Comparison of ENCODE assay signal across 29 cellular contexts in genomic region chr10:130761032-130761575, GRCh38.
"Had no signal": no experiment of that assay in that cellular context is flagged by ENCODE, and none has a peak within 500 bp of the region (broad histone marks: within the 10 kb centered on the region; RNA-seq: fewer than 3 reads in every experiment).

No MANE protein-coding gene starts in this region.

- H3K27ac Mint-ChIP-seq: memory B cell; mesothelial cell of epicardium; naive B cell; nephron; stimulated activated effector memory CD8-positive, alpha-beta T cell treated with anti-CD3 and anti-CD28 coated beads, Interleukin-12 subunit alpha, Interleukin-12 subunit beta, amount 100 ng/mL, for 72 hours had no signal

- H3K4me1 Mint-ChIP-seq: memory B cell; nephron; stimulated activated effector memory CD8-positive, alpha-beta T cell treated with anti-CD3 and anti-CD28 coated beads, Interleukin-12 subunit alpha, Interleukin-12 subunit beta, amount 100 ng/mL, for 72 hours had no signal

- H3K36me3 ChIP-seq: gastrocnemius medialis, heart left ventricle, lower lobe of right lung, ovary, stomach, thyroid gland had no signal

- ATAC-seq: esophagus mucosa; gastrocnemius medialis; heart left ventricle; left ventricle myocardium superior; mucosa of descending colon; stimulated activated effector memory CD8-positive, alpha-beta T cell treated with anti-CD3 and anti-CD28 coated beads, Interleukin-12 subunit alpha, Interleukin-12 subunit beta, amount 100 ng/mL, for 72 hours had no signal

- H3K4me3 ChIP-seq: dorsolateral prefrontal cortex, gastrocnemius medialis, heart left ventricle, hepatocyte, lower lobe of right lung, mucosa of descending colon, ovary, stomach, thyroid gland had no signal

- H3K79me2 ChIP-seq: hepatocyte had no signal

- H3K4me2 ChIP-seq: hepatocyte had no signal

- DNase-seq: cerebellar nuclear complex; effector CD4-positive, alpha-beta T cell; foreskin fibroblast; gastrocnemius medialis; heart left ventricle; kidney glomerular epithelial cell; left ventricle myocardium superior; lower lobe of right lung; naive B cell; occipital lobe; ovary; retina; small intestine; stimulated activated CD4-positive, alpha-beta T cell treated with anti-CD3 and anti-CD28 coated beads, Interleukin-12 subunit alpha, Interleukin-12 subunit beta, amount 100 ng/mL, for 4 hours; stimulated activated CD4-positive, alpha-beta T cell treated with anti-CD3 and anti-CD28 coated beads, Interleukin-1b, Interleukin-23, amount 100 ng/mL, for 48 hours; stimulated activated CD4-positive, alpha-beta T cell treated with anti-CD3 and anti-CD28 coated beads, Interleukin-4, amount 100 ng/mL, for 24 hours; stimulated activated naive CD4-positive, alpha-beta T cell treated with Interleukin-2 at 50 U/mL for 16 hours; stomach; thyroid gland; trophoblast cell had no signal

- H2AFZ ChIP-seq: hepatocyte had no signal

- H3K4me1 ChIP-seq: gastrocnemius medialis, heart left ventricle, lower lobe of right lung, stomach, thyroid gland had no signal

- H3K27ac ChIP-seq: dorsolateral prefrontal cortex, epithelial cell of prostate, gastrocnemius medialis, heart left ventricle, hepatocyte, lower lobe of right lung, ovary, stomach, thyroid gland had no signal

- H3K4me3 Mint-ChIP-seq: memory B cell; mesothelial cell of epicardium; naive B cell; nephron; stimulated activated effector memory CD8-positive, alpha-beta T cell treated with anti-CD3 and anti-CD28 coated beads, Interleukin-12 subunit alpha, Interleukin-12 subunit beta, amount 100 ng/mL, for 72 hours had no signal

- H3K27me3 ChIP-seq: hepatocyte, ovary, thyroid gland had no signal

- H3K27me3 Mint-ChIP-seq: naive B cell had no signal

- H3K36me3 Mint-ChIP-seq: memory B cell; mesothelial cell of epicardium; naive B cell; stimulated activated effector memory CD8-positive, alpha-beta T cell treated with anti-CD3 and anti-CD28 coated beads, Interleukin-12 subunit alpha, Interleukin-12 subunit beta, amount 100 ng/mL, for 72 hours had no signal

- H3K9me3 ChIP-seq: gastrocnemius medialis, lower lobe of right lung, ovary, thyroid gland had no signal
